ENCODE assay signal across 8 cellular contexts in the genomic region with DNA sequence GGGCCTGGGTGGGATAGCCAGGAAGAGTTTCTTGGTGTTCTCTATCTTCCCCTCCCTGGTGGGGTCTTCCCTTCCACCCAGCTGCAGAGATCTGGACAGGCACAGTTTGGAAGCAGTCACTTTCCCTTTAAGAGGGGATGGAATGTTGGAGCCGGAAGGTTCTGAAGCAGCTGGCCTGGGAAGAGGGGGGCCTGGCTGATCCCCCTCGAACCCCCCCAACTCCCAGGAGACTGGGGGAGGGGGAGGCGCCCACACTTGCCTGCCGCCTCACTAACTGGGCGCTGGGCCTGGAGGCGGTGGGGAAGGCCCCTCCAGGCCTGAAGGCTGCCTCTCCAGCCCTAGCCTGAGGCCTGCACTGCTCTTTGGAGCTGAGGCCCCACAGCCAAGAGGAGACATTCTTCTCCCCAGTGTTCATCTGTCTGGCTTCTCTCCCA. TPM values are rescaled to one million over a fixed set of nuclear protein-coding genes. Genes with fewer than 3 reads are reported as not detected.
DNase-seq lines count a peak whose midpoint lies in the region; ATAC-seq and TF ChIP-seq lines count a peak whose summit lies in the region.

No MANE protein-coding gene starts in this region.

- H3K27ac ChIP-seq in iPS DF 6.9 (ENCODE audit: low read length), result no peak overlapping the region

- ATAC-seq in HG03139 (IDR thresholded peaks at IDR 0.05; ENCODE audit: unreplicated experiment) (no peak), GM19395 (IDR thresholded peaks at IDR 0.05; ENCODE audit: unreplicated experiment) (no peak)

- H3K4me3 ChIP-seq in astrocyte of the spinal cord (ENCODE audit: low read depth, low read length) (peak overlapping the region; percentile 98), iPS DF 6.9 (ENCODE audit: low read length) (peak overlapping the region; percentile 96; the same call in 1 of the 2 replicates), retinal pigment epithelial cell (ENCODE audit: low read length) (peak overlapping the region; percentile 99)

- H3K9me3 ChIP-seq in iPS DF 6.9 (ENCODE audit: control insufficient read depth, insufficient read depth, low read length), result no peaks in the 10 kb centered on the region

- no peak for TF ChIP-seq CTCF in astrocyte of the spinal cord (IDR thresholded peaks at IDR 0.05; ENCODE audit: low read depth, low read length)
- no peak for TF ChIP-seq CTCF in retinal pigment epithelial cell (conservative IDR thresholded peaks at IDR 0.05; ENCODE audit: low read depth, low read length)

- in situ Hi-C loops in astrocyte of the spinal cord (cut with HindIII; ENCODE audit: low sequenced_read_pairs), result no loop called here

- no peaks in the 10 kb centered on the region for H3K27me3 ChIP-seq in iPS DF 6.9 (ENCODE audit: control insufficient read depth, insufficient read depth, low read length)

- WGBS in iPS DF 6.9 (ENCODE audit: insufficient coverage, insufficient read length), result no CpG with 5 or more reads among the region's 6 CpGs

- no peaks in the 10 kb centered on the region for H3K36me3 ChIP-seq in iPS DF 6.9 (ENCODE audit: control insufficient read depth, insufficient read depth, low read length)

- DNase-seq in EL, result peak; percentile 73
- peak; percentile 44 for DNase-seq in M059J (ENCODE audit: low read depth)
- peak; percentile 53 for DNase-seq in astrocyte of the spinal cord (ENCODE audit: low read depth, low spot score)
- no peak for DNase-seq in iPS DF 6.9 (ENCODE audit: low read depth, low spot score)
- no peak for DNase-seq in retinal pigment epithelial cell (ENCODE audit: low read depth)
- no peak for DNase-seq in stimulated activated CD4-positive, alpha-beta T cell treated with anti-CD3 and anti-CD28 coated beads, Interleukin-15, amount 100 ng/mL, for 24 hours

- peaks cover 2% of the 10 kb centered on the region; the same call in 1 of the 2 replicates for H3K4me1 ChIP-seq in iPS DF 6.9 (ENCODE audit: control insufficient read depth, insufficient read depth, low read length)

RNA-seq across cellular contexts. Expression of a gene that starts 1.4 kb away (rescaled TPM):
- 21.2 and 30.3 TPM in 2 replicates for total RNA-seq in M059J (2014; rRNA removed; shearing (Covaris generic))

RNA-seq across cellular contexts. Expression of a gene that starts 18.1 kb away (rescaled TPM):
- 676 and 795 TPM in 2 replicates for total RNA-seq in M059J (2014; rRNA removed; shearing (Covaris generic))

RNA-seq across cellular contexts. Expression of a gene that starts 21.4 kb away (rescaled TPM):
- 29.4 and 43.6 TPM in 2 replicates for total RNA-seq in M059J (2014; rRNA removed; shearing (Covaris generic))

RNA-seq across cellular contexts. Expression of a gene that starts 29.5 kb away (rescaled TPM):
- total RNA-seq in M059J (2014; rRNA removed; shearing (Covaris generic)), result 27.4 and 43.4 TPM in 2 replicates

RNA-seq across cellular contexts. Expression of a gene that starts 59.7 kb away (rescaled TPM):
- not detected in 2 replicates for total RNA-seq in M059J (2014; rRNA removed; shearing (Covaris generic))

Comparison
In these comparisons a context has a peak if more than half of its experiments do, and no peak if none do; other contexts are left out.
1. DNase-seq: peak in EL (single experiment), M059J (single experiment) and astrocyte of the spinal cord (single experiment); none in iPS DF 6.9 (single experiment), retinal pigment epithelial cell (single experiment) and stimulated activated CD4-positive, alpha-beta T cell treated with anti-CD3 and anti-CD28 coated beads, Interleukin-15, amount 100 ng/mL, for 24 hours (single experiment).
2. Peak in every context shown above with its lines, with median percentiles within 50 percentile points of each other: H3K4me3 ChIP-seq.